Comparison of ENCODE assay signal across 8 cellular contexts in genomic region chr6:2970034-2970685, GRCh38. TPM values are rescaled to one million over a fixed set of nuclear protein-coding genes. Genes with fewer than 3 reads are reported as not detected.
DNase-seq lines count a peak whose midpoint lies in the region; ATAC-seq, FAIRE-seq and TF ChIP-seq lines count a peak whose summit lies in the region.

No MANE protein-coding gene starts in this region.

- H3K4me3 Mint-ChIP-seq in central memory CD8-positive, alpha-beta T cell, result peak overlapping the region; percentile 87

- H3K27ac ChIP-seq in heart right ventricle (peak overlapping the region in 9 of 10 donors; percentile 95 to 100 (median 99)), muscle layer of colon (ENCODE audit: low read depth, low read length) (peak overlapping the region; percentile 87), uterus (peak overlapping the region; percentile 99)

- TF ChIP-seq POLR2A in uterus (IDR thresholded peaks at IDR 0.05), result no peak

- TF ChIP-seq CTCF in heart right ventricle (IDR thresholded peaks at IDR 0.05), result no peak
- no peak for TF ChIP-seq CTCF in uterus (IDR thresholded peaks at IDR 0.05)

- H3K36me3 ChIP-seq in heart right ventricle (peaks cover 0 to 20% (median 0%) of the 10 kb centered on the region in 9 donors), muscle layer of colon (ENCODE audit: insufficient read depth, low read length) (no peaks in the 10 kb centered on the region), uterus (no peaks in the 10 kb centered on the region)

- peaks cover 9% of the 10 kb centered on the region for H3K36me3 Mint-ChIP-seq in central memory CD8-positive, alpha-beta T cell (ENCODE audit: insufficient read depth)

- H3K9ac ChIP-seq in muscle layer of colon (ENCODE audit: low read length), result peak overlapping the region; percentile 65

- H3K9me3 ChIP-seq in heart right ventricle (no peaks in the 10 kb centered on the region), muscle layer of colon (ENCODE audit: low read length) (no peaks in the 10 kb centered on the region), uterus (no peaks in the 10 kb centered on the region)

- no peaks in the 10 kb centered on the region for H3K9me3 Mint-ChIP-seq in central memory CD8-positive, alpha-beta T cell

- H3K4me3 ChIP-seq in heart right ventricle, result peak overlapping the region; percentile 33 to 88 (median 78)
- peak overlapping the region; percentile 73 to 75 for H3K4me3 ChIP-seq in muscle layer of colon (ENCODE audit: low read depth in 1 of 2, low read length in 2 of 2)
- H3K4me3 ChIP-seq in uterus, result peak overlapping the region; percentile 79 to 90

- H3K27ac Mint-ChIP-seq in central memory CD8-positive, alpha-beta T cell (ENCODE audit: low read depth), result no peak overlapping the region

- FAIRE-seq in GM19239 (lab: Jason Lieb, UNC), result no peak

- H3K4me1 ChIP-seq in heart right ventricle (peaks cover 0 to 52% (median 29%) of the 10 kb centered on the region in 9 donors), muscle layer of colon (ENCODE audit: insufficient read depth, low read length) (peaks cover 24% of the 10 kb centered on the region), uterus (no peaks in the 10 kb centered on the region)

- H3K27me3 Mint-ChIP-seq in central memory CD8-positive, alpha-beta T cell, result no peaks in the 10 kb centered on the region

- DNase-seq in heart right ventricle, result no peak
- no peak for DNase-seq in Right ventricle myocardium superior
- DNase-seq in central memory CD8-positive, alpha-beta T cell (ENCODE audit: low spot score in 2 of 2), result no peak
- no peak for DNase-seq in uterus
- DNase-seq in SW 1271 (lab: John Stamatoyannopoulos, UW), result no peak
- no peak for DNase-seq in GM19239 (ENCODE audit: insufficient read length, low spot score)

- H3K27me3 ChIP-seq in heart right ventricle, result no peaks in the 10 kb centered on the region
- H3K27me3 ChIP-seq in muscle layer of colon (ENCODE audit: control insufficient read depth in 1 of 2, insufficient read depth in 2 of 2, low read length in 2 of 2), result no peaks in the 10 kb centered on the region
- no peaks in the 10 kb centered on the region for H3K27me3 ChIP-seq in uterus

- intact Hi-C loops in heart right ventricle (cut with DNase I), result loop anchor here in 2 of 10 donors (2.0 kb wide), 1 partner anchor 19 kb away; no protein-coding TSS in a partner anchor
- intact Hi-C loops in Right ventricle myocardium superior (cut with DNase I), result no loop called here
- intact Hi-C loops in uterus (cut with DNase I; ENCODE audit: low total_unique reads), result no loop called here

- ATAC-seq in heart right ventricle (peak in 1 of 8 donors; percentile 15), Right ventricle myocardium superior (ENCODE audit: poor library complexity) (no peak), GM19463 (IDR thresholded peaks at IDR 0.05; ENCODE audit: unreplicated experiment) (no peak)
- no peak for ATAC-seq in central memory CD8-positive, alpha-beta T cell (replicated peaks; ENCODE audit: extremely low read depth, poor library complexity, severe bottlenecking)

- 20 to 33% methylated on average over 10 of the region's 10 CpGs for WGBS in heart right ventricle, 2 donors

- H3K4me1 Mint-ChIP-seq in central memory CD8-positive, alpha-beta T cell, result peaks cover 43% of the 10 kb centered on the region

RNA-seq across cellular contexts. Expression of gene SERPINB6, which starts 1.2 kb away (rescaled TPM):
- 100 to 1,000 TPM; 163 to 261 (median 183) TPM for total RNA-seq in heart right ventricle
- 100 to 1,000 TPM; 138 to 153 TPM for polyA plus RNA-seq in heart right ventricle
- total RNA-seq in Right ventricle myocardium superior, result 265 TPM
- total RNA-seq in uterus, result 100 to 1,000 TPM in 3 of 4 donors, 10 to 100 TPM in 1; 84.9 to 266 (median 203) TPM

RNA-seq across cellular contexts. Expression of gene NQO2, which starts 29.5 kb away (rescaled TPM):
- total RNA-seq in heart right ventricle (10 to 100 TPM; 29.5 to 88.4 (median 48.2) TPM), Right ventricle myocardium superior (70.5 TPM), uterus (10 to 100 TPM in 3 of 4 donors, 1 to 10 TPM in 1; 7.8 to 50.3 (median 21.6) TPM)
- 100 to 1,000 TPM in 1 of 2 donors, 10 to 100 TPM in 1; 52.3 to 107 TPM for polyA plus RNA-seq in heart right ventricle
